Comparison of ENCODE assay signal across 7 cellular contexts in the genomic region with DNA sequence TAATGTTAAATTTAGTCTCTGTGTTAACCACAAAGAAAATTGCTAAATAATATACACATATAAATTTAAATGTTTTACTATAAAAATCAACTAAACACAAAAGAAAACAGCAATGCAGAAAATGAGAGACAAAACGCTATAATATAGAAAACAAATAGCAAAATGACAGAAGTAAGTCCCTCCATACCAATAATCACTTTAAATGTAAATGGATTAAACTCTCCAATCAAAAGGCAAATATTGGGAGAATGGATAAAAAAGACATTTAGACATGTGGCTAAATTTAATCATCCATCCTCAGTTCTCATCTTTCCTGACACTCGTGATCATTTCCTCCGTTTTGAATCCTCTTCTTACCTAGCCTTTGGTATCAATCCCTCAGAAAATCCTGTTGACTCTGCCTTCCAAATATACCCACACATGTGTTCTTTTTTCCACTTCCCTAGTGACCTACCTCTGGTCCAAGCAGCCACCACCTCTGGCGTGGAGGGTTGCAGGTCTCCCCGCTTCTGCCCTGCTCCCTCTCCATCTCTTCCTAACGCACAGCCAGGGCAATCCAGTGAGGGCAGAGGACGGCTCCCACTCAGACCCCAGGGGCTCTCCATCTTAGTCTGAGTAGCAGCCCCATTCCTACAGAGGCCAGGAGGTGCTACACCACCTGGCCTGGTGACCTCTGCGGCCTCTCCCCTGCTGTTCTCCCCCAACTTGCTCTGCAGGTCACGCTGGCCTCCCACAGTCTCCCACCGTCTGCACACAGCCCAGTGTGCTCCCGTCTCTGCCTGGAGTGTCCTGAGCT.
"Had no signal": no experiment of that assay in that cellular context is flagged by ENCODE, and none has a peak within 500 bp of the region (broad histone marks: within the 10 kb centered on the region; RNA-seq: fewer than 3 reads in every experiment).

No MANE protein-coding gene starts in this region.

- H3K4me2 ChIP-seq: GM23338 had no signal

- DNase-seq: H9, HCEC 1CT, KG1 had no signal

- FAIRE-seq: H1, H54, HTR-8/SVneo had no signal

- H3K4me3 ChIP-seq: GM23338 had no signal

- H2AFZ ChIP-seq: GM23338 had no signal

- ATAC-seq: GM23338 had no signal
